Comparison of ENCODE assay signal across 19 cellular contexts in the genomic region with DNA sequence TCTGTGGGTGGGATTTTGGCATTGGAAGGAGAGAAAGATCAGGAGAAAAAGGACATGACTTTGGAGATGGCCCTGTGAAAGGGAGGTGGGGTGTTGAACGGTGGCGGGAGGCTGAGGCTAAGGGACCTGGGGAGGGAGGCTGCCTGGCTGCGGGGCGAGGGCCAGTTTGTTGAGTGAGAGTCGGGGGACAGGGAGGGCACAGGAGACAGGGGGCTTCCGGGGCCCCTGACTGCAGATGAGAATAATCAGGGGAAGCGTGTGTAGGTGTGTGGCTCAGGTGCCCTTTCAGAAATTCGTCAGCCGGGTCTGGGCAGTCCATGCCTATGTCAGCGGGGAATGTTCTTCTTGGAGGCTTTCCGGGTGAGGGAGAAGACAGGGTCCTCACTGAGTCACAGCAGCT.
"Had no signal": no experiment of that assay in that cellular context is flagged by ENCODE, and none has a peak within 500 bp of the region (broad histone marks: within the 10 kb centered on the region; RNA-seq: fewer than 3 reads in every experiment).

No MANE protein-coding gene starts in this region.

- H3K4me1 Mint-ChIP-seq: T-helper 17 cell had no signal

- H3K36me3 Mint-ChIP-seq: activated naive CD4-positive, alpha-beta T cell treated with anti-CD3 and anti-CD28 coated beads, Interleukin-2, amount 50 U/mL, for 72 hours; type B pancreatic cell had no signal

- H3K9me3 Mint-ChIP-seq: activated naive CD4-positive, alpha-beta T cell treated with anti-CD3 and anti-CD28 coated beads, Interleukin-2, amount 50 U/mL, for 72 hours; type B pancreatic cell had no signal

- H3K36me3 ChIP-seq: adrenal gland, stomach had no signal

- ATAC-seq: activated naive CD4-positive, alpha-beta T cell treated with anti-CD3 and anti-CD28 coated beads, Interleukin-2, amount 50 U/mL, for 72 hours; T-helper 17 cell had no signal

- H3K4me3 ChIP-seq: adrenal gland, dorsolateral prefrontal cortex, skin epidermis, stomach, testis had no signal

- H3K9me3 ChIP-seq: adrenal gland, stomach, testis had no signal

- H3K27ac Mint-ChIP-seq: T-helper 17 cell, type B pancreatic cell had no signal

- DNase-seq: activated CD8-positive, alpha-beta memory T cell treated with anti-CD3 and anti-CD28 coated beads for 24 hours; activated CD8-positive, alpha-beta memory T cell treated with anti-CD3 and anti-CD28 coated beads, Interleukin-2, amount 50 U/mL, for 48 hours; activated gamma-delta T cell treated with Interleukin-2 at 50 U/mL for 16 hours; activated T-cell treated with anti-CD3 and anti-CD28 coated beads, Interleukin-2, amount 50 U/mL, for 48 hours; adrenal gland; caudate nucleus; erythroblast; foreskin melanocyte; glutamatergic neuron; hippocampal formation; stimulated activated CD4-positive, alpha-beta T cell treated with anti-CD3 and anti-CD28 coated beads, Interleukin-4, amount 100 ng/mL, for 1 hour; stomach; T-helper 17 cell; testis had no signal

- H3K27me3 ChIP-seq: adrenal gland, testis had no signal

- H3K27ac ChIP-seq: adrenal gland, dorsolateral prefrontal cortex, stomach, testis, VCaP had no signal

- H3K4me1 ChIP-seq: adrenal gland, stomach, testis had no signal

- H3K4me3 Mint-ChIP-seq: T-helper 17 cell, type B pancreatic cell had no signal
